ENCODE assay signal across 16 cellular contexts in the genomic region with DNA sequence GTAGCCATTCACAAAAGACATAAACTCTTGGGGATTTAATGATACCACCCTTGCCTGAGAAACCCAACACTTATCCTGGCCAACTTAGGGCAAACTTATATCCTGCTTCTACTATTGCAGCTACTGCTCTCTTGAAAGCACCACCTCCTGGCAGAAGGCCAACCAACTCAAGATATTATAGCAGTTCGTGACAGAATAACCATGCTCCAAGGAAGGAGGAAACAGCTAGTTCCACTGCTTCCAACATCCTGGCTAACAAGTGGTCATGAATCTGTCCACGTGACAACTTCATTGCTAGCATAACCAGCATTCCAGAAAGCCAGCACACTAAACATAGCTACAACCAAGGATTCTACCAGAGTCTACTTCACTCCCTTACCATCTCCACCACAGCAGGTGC.
"Had no signal": no experiment of that assay in that cellular context is flagged by ENCODE, and none has a peak within 500 bp of the region (broad histone marks: within the 10 kb centered on the region; RNA-seq: fewer than 3 reads in every experiment).

No MANE protein-coding gene starts in this region.

- H3K27me3 Mint-ChIP-seq: dendritic cell treated with granulocyte-macrophage colony-stimulating factor and Interleukin-4, amounts not matched to agents 40 ng/mL and 50 ng/mL, for 4 days; naive thymus-derived CD8-positive, alpha-beta T cell; stimulated activated memory B cell treated with anti-CD40 and anti-IgM and Interleukin-4, amounts not matched to agents 10 μg/mL and 1 μg/mL and 100 μg/mL, for 72 hours had no signal

- H3K27me3 ChIP-seq: adrenal gland, body of pancreas, transverse colon had no signal

- H3K4me3 ChIP-seq: adrenal gland, body of pancreas, lung, transverse colon had no signal

- H3K36me3 Mint-ChIP-seq: stimulated activated memory B cell treated with anti-CD40 and anti-IgM and Interleukin-4, amounts not matched to agents 10 μg/mL and 1 μg/mL and 100 μg/mL, for 72 hours had no signal

- H3K4me1 Mint-ChIP-seq: endodermal cell; immature natural killer cell; naive thymus-derived CD8-positive, alpha-beta T cell; stimulated activated memory B cell treated with anti-CD40 and anti-IgM and Interleukin-4, amounts not matched to agents 10 μg/mL and 1 μg/mL and 100 μg/mL, for 72 hours had no signal

- H3K36me3 ChIP-seq: adrenal gland, transverse colon had no signal

- H3K4me3 Mint-ChIP-seq: dendritic cell treated with granulocyte-macrophage colony-stimulating factor and Interleukin-4, amounts not matched to agents 40 ng/mL and 50 ng/mL, for 4 days; endodermal cell; immature natural killer cell; naive thymus-derived CD8-positive, alpha-beta T cell; stimulated activated memory B cell treated with anti-CD40 and anti-IgM and Interleukin-4, amounts not matched to agents 10 μg/mL and 1 μg/mL and 100 μg/mL, for 72 hours had no signal

- DNase-seq: activated CD4-positive, alpha-beta T cell treated with anti-CD3 and anti-CD28 coated beads, Interleukin-2, amount 50 U/mL, for 1 hour; activated CD4-positive, CD25-positive, alpha-beta regulatory T cell; activated naive CD4-positive, alpha-beta T cell treated with anti-CD3 and anti-CD28 coated beads, Interleukin-2, amount 50 U/mL, for 16 hours; adrenal gland; endodermal cell; erythroblast; immature natural killer cell; naive thymus-derived CD8-positive, alpha-beta T cell; right cardiac atrium; T-helper 2 cell; transverse colon had no signal

- H3K27ac Mint-ChIP-seq: dendritic cell treated with granulocyte-macrophage colony-stimulating factor and Interleukin-4, amounts not matched to agents 40 ng/mL and 50 ng/mL, for 4 days; endodermal cell; immature natural killer cell; naive thymus-derived CD8-positive, alpha-beta T cell; stimulated activated memory B cell treated with anti-CD40 and anti-IgM and Interleukin-4, amounts not matched to agents 10 μg/mL and 1 μg/mL and 100 μg/mL, for 72 hours had no signal

- ATAC-seq: body of pancreas; left colon; naive thymus-derived CD8-positive, alpha-beta T cell; right cardiac atrium; stimulated activated memory B cell treated with anti-CD40 and anti-IgM and Interleukin-4, amounts not matched to agents 10 μg/mL and 1 μg/mL and 100 μg/mL, for 72 hours had no signal

- H3K27ac ChIP-seq: adrenal gland, body of pancreas, transverse colon had no signal
